ENCODE assay signal across 34 cellular contexts in genomic region chr14:20555845-20556244, GRCh38. TPM values are rescaled to one million over a fixed set of nuclear protein-coding genes. Genes with fewer than 3 reads are reported as not detected.
"Had no signal": no experiment of that assay in that cellular context is flagged by ENCODE, and none has a peak within 500 bp of the region (broad histone marks: within the 10 kb centered on the region; RNA-seq: fewer than 3 reads in every experiment).

No MANE protein-coding gene starts in this region.

- H3K4me1 ChIP-seq: gastrocnemius medialis, prostate gland, right atrium auricular region, thyroid gland, uterus had no signal

- DNase-seq: effector CD8-positive, alpha-beta T cell; endodermal cell; foreskin fibroblast; gastrocnemius medialis; kidney; mesenchymal stem cell; mucosa of descending colon; naive B cell; stimulated activated CD4-positive, alpha-beta T cell treated with anti-CD3 and anti-CD28 coated beads, Interleukin-12 subunit alpha, Interleukin-12 subunit beta, amount 100 ng/mL, for 4 hours; stimulated activated CD4-positive, alpha-beta T cell treated with anti-CD3 and anti-CD28 coated beads, Interleukin-1b, Interleukin-23, amount 100 ng/mL, for 48 hours; stimulated activated CD4-positive, alpha-beta T cell treated with anti-CD3 and anti-CD28 coated beads, Interleukin-4, amount 100 ng/mL, for 1 hour; stimulated activated CD8-positive, alpha-beta memory T cell treated with anti-CD3 and anti-CD28 coated beads, Interleukin-4, amount 100 ng/mL, for 48 hours; stimulated activated naive CD4-positive, alpha-beta T cell; stimulated activated naive CD8-positive, alpha-beta T cell treated with anti-CD3 and anti-CD28 coated beads, Interleukin-15, amount 100 ng/mL, for 72 hours; thyroid gland; upper lobe of left lung; uterus had no signal

- H3K27ac ChIP-seq: epithelial cell of prostate, gastrocnemius medialis, hepatocyte, prostate gland, right atrium auricular region, thyroid gland, upper lobe of left lung, uterus had no signal

- H3K36me3 ChIP-seq: gastrocnemius medialis, prostate gland, right atrium auricular region, thyroid gland, upper lobe of left lung, uterus had no signal

- H3K4me3 ChIP-seq: gastrocnemius medialis, hepatocyte, mucosa of descending colon, prostate gland, right atrium auricular region, smooth muscle cell, thyroid gland, upper lobe of left lung, uterus had no signal

- ATAC-seq: esophagus mucosa; gastrocnemius medialis; mucosa of descending colon; natural killer cell treated with Interleukin-12 subunit alpha and Interleukin-12 subunit beta and Interleukin-15 and Interleukin-18, amount 100 ng/mL, for 72 hours; sciatic nerve; stimulated activated naive CD8-positive, alpha-beta T cell treated with anti-CD3 and anti-CD28 coated beads, Interleukin-15, amount 100 ng/mL, for 72 hours had no signal

- H3K27me3 ChIP-seq: gastrocnemius medialis, hepatocyte, right atrium auricular region, thyroid gland, upper lobe of left lung, uterus had no signal

- H3K9me3 ChIP-seq: gastrocnemius medialis, mucosa of descending colon, prostate gland, right atrium auricular region, thyroid gland, upper lobe of left lung, uterus had no signal

RNA-seq across cellular contexts. Expression of gene RNASE9, which starts 5.0 kb away (rescaled TPM):
- total RNA-seq: endodermal cell; esophagus mucosa; gastrocnemius medialis; glomerular endothelial cell; hepatocyte; kidney; left lobe of liver; liver; lung microvascular endothelial cell; mesothelial cell of epicardium; mucosa of descending colon; natural killer cell treated with Interleukin-12 subunit alpha and Interleukin-12 subunit beta and Interleukin-15 and Interleukin-18, amount 100 ng/mL, for 72 hours; neural crest cell; osteoblast; prostate gland; right atrium auricular region; sciatic nerve; smooth muscle cell; subcutaneous adipose tissue; temporal lobe; thyroid gland; upper lobe of left lung; uterus had no signal
- polyA plus RNA-seq: hepatocyte, liver, smooth muscle cell had no signal

RNA-seq across cellular contexts. Expression of gene RNASE11, which starts 32.0 kb away (rescaled TPM):
- total RNA-seq: endodermal cell; esophagus mucosa; gastrocnemius medialis; glomerular endothelial cell; hepatocyte; kidney; left lobe of liver; liver; lung microvascular endothelial cell; mesothelial cell of epicardium; mucosa of descending colon; natural killer cell treated with Interleukin-12 subunit alpha and Interleukin-12 subunit beta and Interleukin-15 and Interleukin-18, amount 100 ng/mL, for 72 hours; neural crest cell; osteoblast; right atrium auricular region; sciatic nerve; smooth muscle cell; subcutaneous adipose tissue; temporal lobe; thyroid gland; upper lobe of left lung; uterus had no signal
- polyA plus RNA-seq: hepatocyte, liver, smooth muscle cell had no signal

RNA-seq across cellular contexts. Expression of gene RNASE12, which starts 35.3 kb away (rescaled TPM):
- total RNA-seq: endodermal cell; esophagus mucosa; gastrocnemius medialis; glomerular endothelial cell; hepatocyte; kidney; left lobe of liver; liver; lung microvascular endothelial cell; mesothelial cell of epicardium; mucosa of descending colon; natural killer cell treated with Interleukin-12 subunit alpha and Interleukin-12 subunit beta and Interleukin-15 and Interleukin-18, amount 100 ng/mL, for 72 hours; neural crest cell; osteoblast; prostate gland; right atrium auricular region; sciatic nerve; smooth muscle cell; subcutaneous adipose tissue; temporal lobe; thyroid gland; upper lobe of left lung; uterus had no signal
- polyA plus RNA-seq: hepatocyte, liver, smooth muscle cell had no signal

RNA-seq across cellular contexts. Expression of gene RNASE10, which starts 50.5 kb away (rescaled TPM):
- total RNA-seq: gastrocnemius medialis, hepatocyte, lung microvascular endothelial cell, osteoblast, right atrium auricular region, smooth muscle cell, subcutaneous adipose tissue, temporal lobe, thyroid gland had no signal
- polyA plus RNA-seq: liver had no signal
